Comparison of ENCODE assay signal across 1 cellular context in the genomic region with DNA sequence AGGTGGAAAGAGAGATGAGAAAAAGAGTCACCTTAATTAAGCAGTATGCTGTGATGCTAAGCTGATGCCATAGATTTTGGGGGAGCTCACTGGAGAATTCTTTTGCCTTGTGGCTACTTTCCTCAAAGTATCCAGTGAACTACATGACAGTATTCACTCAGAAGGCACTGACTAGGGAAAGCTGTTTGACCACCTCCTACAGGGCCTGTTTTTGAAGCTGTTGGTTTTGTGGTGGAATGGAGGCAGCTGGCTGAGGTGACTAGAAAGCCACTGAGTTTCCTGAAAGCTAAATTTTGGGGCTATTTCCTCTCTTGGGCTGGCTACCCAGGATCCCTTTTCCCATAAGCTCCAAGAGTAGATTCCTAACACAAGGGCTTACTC.
TF ChIP-seq lines count a peak whose summit lies in the region.

No MANE protein-coding gene starts in this region.

TF ChIP-seq in HCT116, 20 proteins besides CTCF, POLR2A, EP300 and RAD21 (continued from another document):
- TF ChIP-seq, protein P1, sequence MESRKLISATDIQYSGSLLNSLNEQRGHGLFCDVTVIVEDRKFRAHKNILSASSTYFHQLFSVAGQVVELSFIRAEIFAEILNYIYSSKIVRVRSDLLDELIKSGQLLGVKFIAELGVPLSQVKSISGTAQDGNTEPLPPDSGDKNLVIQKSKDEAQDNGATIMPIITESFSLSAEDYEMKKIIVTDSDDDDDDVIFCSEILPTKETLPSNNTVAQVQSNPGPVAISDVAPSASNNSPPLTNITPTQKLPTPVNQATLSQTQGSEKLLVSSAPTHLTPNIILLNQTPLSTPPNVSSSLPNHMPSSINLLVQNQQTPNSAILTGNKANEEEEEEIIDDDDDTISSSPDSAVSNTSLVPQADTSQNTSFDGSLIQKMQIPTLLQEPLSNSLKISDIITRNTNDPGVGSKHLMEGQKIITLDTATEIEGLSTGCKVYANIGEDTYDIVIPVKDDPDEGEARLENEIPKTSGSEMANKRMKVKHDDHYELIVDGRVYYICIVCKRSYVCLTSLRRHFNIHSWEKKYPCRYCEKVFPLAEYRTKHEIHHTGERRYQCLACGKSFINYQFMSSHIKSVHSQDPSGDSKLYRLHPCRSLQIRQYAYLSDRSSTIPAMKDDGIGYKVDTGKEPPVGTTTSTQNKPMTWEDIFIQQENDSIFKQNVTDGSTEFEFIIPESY (IDR thresholded peaks at IDR 0.05; ENCODE audit: extremely low read depth, insufficient replicate concordance, low read length) = no peak
- TF ChIP-seq ZNF274 (IDR thresholded peaks at IDR 0.05; ENCODE audit: low read depth, low read length) = no peak
- no peak for TF ChIP-seq TCF7L2 (IDR thresholded peaks at IDR 0.05; ENCODE audit: borderline replicate concordance, extremely low read depth, insufficient read depth, insufficient read length)
- TF ChIP-seq ELF1 (IDR thresholded peaks at IDR 0.05; ENCODE audit: borderline replicate concordance, low read depth) = no peak
- no peak for TF ChIP-seq REST (IDR thresholded peaks at IDR 0.05; ENCODE audit: low read depth)
- no peak for TF ChIP-seq CEBPB (IDR thresholded peaks at IDR 0.05; ENCODE audit: low read depth)
